In genomic region chr9:79657891-79658290, GRCh38 we compare ENCODE assay signal across 28 cellular contexts.
"Had no signal": no experiment of that assay in that cellular context is flagged by ENCODE, and none has a peak within 500 bp of the region (broad histone marks: within the 10 kb centered on the region; RNA-seq: fewer than 3 reads in every experiment).

No MANE protein-coding gene starts in this region.

- H3K27me3 ChIP-seq: adrenal gland, cardiac muscle cell, colonic mucosa, heart left ventricle, left lung, neutrophil, ovary, right lobe of liver had no signal

- H3K36me3 ChIP-seq: adrenal gland, cardiac muscle cell, colonic mucosa, ovary, right lobe of liver, thoracic aorta had no signal

- H3K4me3 Mint-ChIP-seq: activated CD4-positive, alpha-beta T cell treated with anti-CD3 and anti-CD28 coated beads for 36 hours; activated naive CD8-positive, alpha-beta T cell; brain; nephron; stimulated activated effector memory CD8-positive, alpha-beta T cell treated with anti-CD3 and anti-CD28 coated beads, Interleukin-12 subunit alpha, Interleukin-12 subunit beta, amount 100 ng/mL, for 72 hours; stimulated activated naive CD8-positive, alpha-beta T cell treated with anti-CD3 and anti-CD28 coated beads, Interleukin-15, Interleukin-2, amounts not matched to agents 100 ng/mL and 50 ng/mL, for 24 hours had no signal

- H3K27ac Mint-ChIP-seq: activated CD4-positive, alpha-beta T cell treated with anti-CD3 and anti-CD28 coated beads for 36 hours; activated naive CD8-positive, alpha-beta T cell; brain; nephron; progenitor cell of endocrine pancreas; stimulated activated effector memory CD8-positive, alpha-beta T cell treated with anti-CD3 and anti-CD28 coated beads, Interleukin-12 subunit alpha, Interleukin-12 subunit beta, amount 100 ng/mL, for 72 hours; stimulated activated naive CD8-positive, alpha-beta T cell treated with anti-CD3 and anti-CD28 coated beads, Interleukin-15, Interleukin-2, amounts not matched to agents 100 ng/mL and 50 ng/mL, for 24 hours had no signal

- H3K9me3 ChIP-seq: adrenal gland, colonic mucosa, heart left ventricle, left lung, neutrophil, ovary, right lobe of liver, thoracic aorta had no signal

- H3K27ac ChIP-seq: adrenal gland, cardiac muscle cell, colonic mucosa, heart left ventricle, left lung, ovary, right lobe of liver, thoracic aorta had no signal

- H3K4me1 ChIP-seq: colonic mucosa, left lung, right lobe of liver had no signal

- H3K9me3 Mint-ChIP-seq: brain; nephron; stimulated activated effector memory CD8-positive, alpha-beta T cell treated with anti-CD3 and anti-CD28 coated beads, Interleukin-12 subunit alpha, Interleukin-12 subunit beta, amount 100 ng/mL, for 72 hours; stimulated activated naive CD8-positive, alpha-beta T cell treated with anti-CD3 and anti-CD28 coated beads, Interleukin-15, Interleukin-2, amounts not matched to agents 100 ng/mL and 50 ng/mL, for 24 hours had no signal

- H3K27me3 Mint-ChIP-seq: activated CD4-positive, alpha-beta T cell treated with anti-CD3 and anti-CD28 coated beads for 36 hours; activated naive CD8-positive, alpha-beta T cell; progenitor cell of endocrine pancreas; stimulated activated naive CD8-positive, alpha-beta T cell treated with anti-CD3 and anti-CD28 coated beads, Interleukin-15, Interleukin-2, amounts not matched to agents 100 ng/mL and 50 ng/mL, for 24 hours had no signal

- H3K4me3 ChIP-seq: adrenal gland, cardiac muscle cell, colonic mucosa, heart left ventricle, left lung, lung, ovary, right lobe of liver, thoracic aorta had no signal

- ATAC-seq: activated CD4-positive, alpha-beta T cell treated with anti-CD3 and anti-CD28 coated beads for 36 hours; heart left ventricle; left lung; right lobe of liver; stimulated activated effector memory CD8-positive, alpha-beta T cell treated with anti-CD3 and anti-CD28 coated beads, Interleukin-12 subunit alpha, Interleukin-12 subunit beta, amount 100 ng/mL, for 72 hours had no signal

- DNase-seq: activated CD4-positive, alpha-beta T cell treated with anti-CD3 and anti-CD28 coated beads for 36 hours; activated CD4-positive, CD25-positive, alpha-beta regulatory T cell; activated effector memory CD4-positive, alpha-beta T cell treated with Interleukin-2 at 50 U/mL for 16 hours; activated naive CD4-positive, alpha-beta T cell treated with Interleukin-2 at 50 U/mL for 16 hours; adrenal gland; aorta; cerebellar nuclear complex; colonic mucosa; effector CD8-positive, alpha-beta T cell; foreskin fibroblast; heart left ventricle; left lung; mesendoderm; ovary; right lobe of liver; small intestine; stimulated activated CD4-positive, alpha-beta T cell treated with anti-CD3 and anti-CD28 coated beads, Interleukin-4, amount 100 ng/mL, for 24 hours; trophoblast cell had no signal
